18 cellular contexts compared by ENCODE assay signal in genomic region chr3:56595956-56596355, GRCh38.
"Had no signal": no experiment of that assay in that cellular context is flagged by ENCODE, and none has a peak within 500 bp of the region (broad histone marks: within the 10 kb centered on the region; RNA-seq: fewer than 3 reads in every experiment).

No MANE protein-coding gene starts in this region.

- H3K4me1 ChIP-seq: gastrocnemius medialis, tibial nerve, uterus had no signal

- ATAC-seq: gastrocnemius medialis had no signal

- H3K27me3 Mint-ChIP-seq: activated CD4-positive, alpha-beta T cell treated with anti-CD3 and anti-CD28 coated beads, Interleukin-2, amount 10 ng/mL, durations not matched to agents 7 days and 5 days had no signal

- H3K4me3 ChIP-seq: coronary artery, gastrocnemius medialis, SK-N-MC, spleen, tibial nerve, uterus had no signal

- H3K27me3 ChIP-seq: gastrocnemius medialis, spleen, tibial nerve, uterus had no signal

- H3K4me1 Mint-ChIP-seq: nephron progenitor cell had no signal

- H3K27ac ChIP-seq: coronary artery, gastrocnemius medialis, SK-N-MC, spleen, tibial nerve, uterus had no signal

- H3K4me3 Mint-ChIP-seq: activated CD4-positive, alpha-beta T cell treated with anti-CD3 and anti-CD28 coated beads, Interleukin-2, amount 10 ng/mL, durations not matched to agents 7 days and 5 days; mesothelial cell of epicardium; nephron progenitor cell had no signal

- H3K36me3 ChIP-seq: uterus had no signal

- H3K9me3 ChIP-seq: gastrocnemius medialis, uterus had no signal

- H3K27ac Mint-ChIP-seq: activated CD4-positive, alpha-beta T cell treated with anti-CD3 and anti-CD28 coated beads, Interleukin-2, amount 10 ng/mL, durations not matched to agents 7 days and 5 days; mesothelial cell of epicardium; nephron progenitor cell had no signal

- DNase-seq: activated CD4-positive, alpha-beta T cell treated with anti-CD3 and anti-CD28 coated beads, Interleukin-2, amount 10 ng/mL, durations not matched to agents 7 days and 5 days; activated effector memory CD4-positive, alpha-beta T cell treated with Interleukin-2 at 50 U/mL for 16 hours; activated T-cell treated with anti-CD3 and anti-CD28 coated beads for 4 hours; aorta; gastrocnemius medialis; head of caudate nucleus; nephron progenitor cell; nucleus accumbens; retina; spleen; stimulated activated CD8-positive, alpha-beta memory T cell treated with anti-CD3 and anti-CD28 coated beads, Interleukin-4, amount 100 ng/mL, for 48 hours; stimulated activated naive CD4-positive, alpha-beta T cell treated with Interleukin-2 at 50 U/mL for 16 hours; T1000; uterus had no signal
